27 cellular contexts compared by ENCODE assay signal in genomic region chr12:90979019-90979418, GRCh38. TPM values are rescaled to one million over a fixed set of nuclear protein-coding genes. Genes with fewer than 3 reads are reported as not detected.
"Had no signal": no experiment of that assay in that cellular context is flagged by ENCODE, and none has a peak within 500 bp of the region (broad histone marks: within the 10 kb centered on the region; RNA-seq: fewer than 3 reads in every experiment).

No MANE protein-coding gene starts in this region.

- H3K36me3 ChIP-seq: ovary, prostate gland, transverse colon, WERI-Rb-1 had no signal

- ATAC-seq: activated CD8-positive, alpha-beta T cell treated with anti-CD3 and anti-CD28 coated beads for 36 hours; left colon; naive thymus-derived CD8-positive, alpha-beta T cell; stimulated activated naive CD8-positive, alpha-beta T cell treated with anti-CD3 and anti-CD28 coated beads, Interleukin-15, amount 100 ng/mL, for 72 hours had no signal

- H3K4me3 Mint-ChIP-seq: activated CD4-positive, alpha-beta T cell treated with anti-CD3 and anti-CD28 coated beads, Interleukin-2, amount 10 ng/mL, durations not matched to agents 7 days and 5 days; activated CD8-positive, alpha-beta T cell treated with anti-CD3 and anti-CD28 coated beads for 36 hours; activated naive CD4-positive, alpha-beta T cell treated with anti-CD3 and anti-CD28 coated beads, Interleukin-2, amount 50 U/mL, for 24 hours; brain; naive thymus-derived CD8-positive, alpha-beta T cell; stimulated activated naive CD8-positive, alpha-beta T cell treated with anti-CD3 and anti-CD28 coated beads, Interleukin-15, amount 100 ng/mL, for 72 hours had no signal

- H3K4me1 ChIP-seq: prostate gland had no signal

- H3K36me3 Mint-ChIP-seq: activated naive CD4-positive, alpha-beta T cell treated with anti-CD3 and anti-CD28 coated beads, Interleukin-2, amount 50 U/mL, for 24 hours; brain; naive thymus-derived CD8-positive, alpha-beta T cell had no signal

- DNase-seq: activated CD4-positive, alpha-beta T cell treated with anti-CD3 and anti-CD28 coated beads, Interleukin-2, amount 10 ng/mL, durations not matched to agents 7 days and 5 days; activated CD4-positive, CD25-positive, alpha-beta regulatory T cell treated with anti-CD3 and anti-CD28 coated beads, Interleukin-2, amount 50 U/mL, for 72 hours; activated CD8-positive, alpha-beta T cell treated with anti-CD3 and anti-CD28 coated beads for 36 hours; activated gamma-delta T cell treated with Interleukin-2 at 50 U/mL for 16 hours; activated T-cell treated with anti-CD3 and anti-CD28 coated beads, Interleukin-2, amount 50 U/mL, for 1 hour; aorta; caudate nucleus; effector memory CD4-positive, alpha-beta T cell; foreskin melanocyte; glutamatergic neuron; left colon; naive thymus-derived CD8-positive, alpha-beta T cell; ovary; stimulated activated CD4-positive, alpha-beta T cell treated with anti-CD3 and anti-CD28 coated beads, Interleukin-1b, Interleukin-23, amount 100 ng/mL, for 48 hours; stimulated activated naive CD8-positive, alpha-beta T cell treated with anti-CD3 and anti-CD28 coated beads, Interleukin-15, amount 100 ng/mL, for 72 hours; T-helper 1 cell; transverse colon; WERI-Rb-1 had no signal

- H3K4me1 Mint-ChIP-seq: activated CD4-positive, alpha-beta T cell treated with anti-CD3 and anti-CD28 coated beads, Interleukin-2, amount 10 ng/mL, durations not matched to agents 7 days and 5 days; activated naive CD4-positive, alpha-beta T cell treated with anti-CD3 and anti-CD28 coated beads, Interleukin-2, amount 50 U/mL, for 24 hours; naive thymus-derived CD8-positive, alpha-beta T cell; stimulated activated naive CD8-positive, alpha-beta T cell treated with anti-CD3 and anti-CD28 coated beads, Interleukin-15, amount 100 ng/mL, for 72 hours had no signal

- H3K4me3 ChIP-seq: lung, ovary, prostate gland, transverse colon had no signal

- H3K27me3 ChIP-seq: ovary, transverse colon had no signal

- FAIRE-seq: keratinocyte had no signal

- H3K9me3 Mint-ChIP-seq: activated CD4-positive, alpha-beta T cell treated with anti-CD3 and anti-CD28 coated beads, Interleukin-2, amount 10 ng/mL, durations not matched to agents 7 days and 5 days; activated CD8-positive, alpha-beta T cell treated with anti-CD3 and anti-CD28 coated beads for 36 hours; activated naive CD4-positive, alpha-beta T cell treated with anti-CD3 and anti-CD28 coated beads, Interleukin-2, amount 50 U/mL, for 24 hours; naive thymus-derived CD8-positive, alpha-beta T cell; stimulated activated naive CD8-positive, alpha-beta T cell treated with anti-CD3 and anti-CD28 coated beads, Interleukin-15, amount 100 ng/mL, for 72 hours had no signal

- H3K27me3 Mint-ChIP-seq: brain; stimulated activated naive CD8-positive, alpha-beta T cell treated with anti-CD3 and anti-CD28 coated beads, Interleukin-15, amount 100 ng/mL, for 72 hours had no signal

- H3K9me3 ChIP-seq: ovary, prostate gland, transverse colon had no signal

- H3K27ac Mint-ChIP-seq: activated CD4-positive, alpha-beta T cell treated with anti-CD3 and anti-CD28 coated beads, Interleukin-2, amount 10 ng/mL, durations not matched to agents 7 days and 5 days; activated CD8-positive, alpha-beta T cell treated with anti-CD3 and anti-CD28 coated beads for 36 hours; activated naive CD4-positive, alpha-beta T cell treated with anti-CD3 and anti-CD28 coated beads, Interleukin-2, amount 50 U/mL, for 24 hours; naive thymus-derived CD8-positive, alpha-beta T cell; stimulated activated naive CD8-positive, alpha-beta T cell treated with anti-CD3 and anti-CD28 coated beads, Interleukin-15, amount 100 ng/mL, for 72 hours had no signal

- H3K27ac ChIP-seq: prostate gland, WERI-Rb-1 had no signal

RNA-seq across cellular contexts. Expression of gene CCER1, which starts 24.0 kb away (rescaled TPM):
- total RNA-seq: activated CD4-positive, alpha-beta T cell treated with anti-CD3 and anti-CD28 coated beads, Interleukin-2, amount 10 ng/mL, durations not matched to agents 7 days and 5 days; activated CD8-positive, alpha-beta T cell treated with anti-CD3 and anti-CD28 coated beads for 36 hours; aorta; dermis microvascular lymphatic vessel endothelial cell; left colon; lung; naive thymus-derived CD8-positive, alpha-beta T cell; ovary; skeletal muscle tissue; transverse colon had no signal
- polyA plus RNA-seq: adipose tissue; aorta; esophagus; keratinocyte; lung; naive thymus-derived CD8-positive, alpha-beta T cell; ovary had no signal

RNA-seq across cellular contexts. Expression of gene EPYC, which starts 25.8 kb away (rescaled TPM):
- total RNA-seq: activated CD4-positive, alpha-beta T cell treated with anti-CD3 and anti-CD28 coated beads, Interleukin-2, amount 10 ng/mL, durations not matched to agents 7 days and 5 days; activated CD8-positive, alpha-beta T cell treated with anti-CD3 and anti-CD28 coated beads for 36 hours; aorta; dermis microvascular lymphatic vessel endothelial cell; left colon; naive thymus-derived CD8-positive, alpha-beta T cell; prostate gland; transverse colon had no signal
- polyA plus RNA-seq: esophagus; keratinocyte; naive thymus-derived CD8-positive, alpha-beta T cell had no signal
